19 cellular contexts compared by ENCODE assay signal in genomic region chr14:102911991-102912761, GRCh38.
"Had no signal": no experiment of that assay in that cellular context is flagged by ENCODE, and none has a peak within 500 bp of the region (broad histone marks: within the 10 kb centered on the region; RNA-seq: fewer than 3 reads in every experiment).

No MANE protein-coding gene starts in this region.

- DNase-seq: activated B cell treated with CpG ODN at 0.5 μM for 24 hours; activated CD4-positive, alpha-beta T cell treated with anti-CD3 and anti-CD28 coated beads for 48 hours; activated CD8-positive, alpha-beta memory T cell treated with anti-CD3 and anti-CD28 coated beads, Interleukin-2, amount 50 U/mL, for 4 hours; activated CD8-positive, alpha-beta T cell treated with anti-CD3 and anti-CD28 coated beads, Interleukin-2, amount 10 ng/mL, durations not matched to agents 7 days and 5 days; activated naive CD4-positive, alpha-beta T cell; activated naive CD8-positive, alpha-beta T cell treated with anti-CD3 and anti-CD28 coated beads, Interleukin-2, amount 50 U/mL, for 24 hours; erythroblast; lower lobe of right lung; stimulated activated CD4-positive, alpha-beta T cell treated with anti-CD3 and anti-CD28 coated beads, Interleukin-15, amount 100 ng/mL, for 24 hours; stimulated activated CD4-positive, alpha-beta T cell treated with anti-CD3 and anti-CD28 coated beads, Interleukin-4, amount 100 ng/mL, for 1 hour; stimulated activated naive CD4-positive, alpha-beta T cell treated with Interleukin-2 at 50 U/mL for 16 hours had no signal

- H3K9me3 ChIP-seq: ascending aorta, breast epithelium, gastroesophageal sphincter, lower lobe of right lung, pancreas, suprapubic skin had no signal

- FAIRE-seq: pancreas had no signal

- H2AFZ ChIP-seq: neural progenitor cell had no signal

- H3K27me3 ChIP-seq: ascending aorta, breast epithelium, dorsolateral prefrontal cortex, gastroesophageal sphincter, neural progenitor cell, pancreas, suprapubic skin had no signal

- H3K27ac ChIP-seq: ascending aorta, breast epithelium, dorsolateral prefrontal cortex, gastroesophageal sphincter, lower lobe of right lung, neural progenitor cell, pancreas, suprapubic skin had no signal

- H3K36me3 ChIP-seq: breast epithelium, neural progenitor cell, pancreas had no signal

- H3K9ac ChIP-seq: neural progenitor cell had no signal

- H3K4me2 ChIP-seq: neural progenitor cell had no signal

- H3K4me1 ChIP-seq: ascending aorta, breast epithelium, gastroesophageal sphincter, lower lobe of right lung, neural progenitor cell, pancreas, suprapubic skin had no signal

- H3K4me3 ChIP-seq: ascending aorta, breast epithelium, dorsolateral prefrontal cortex, gastroesophageal sphincter, lower lobe of right lung, neural progenitor cell, pancreas, suprapubic skin had no signal

- ATAC-seq: activated CD8-positive, alpha-beta T cell treated with anti-CD3 and anti-CD28 coated beads, Interleukin-2, amount 10 ng/mL, durations not matched to agents 7 days and 5 days; activated naive CD8-positive, alpha-beta T cell treated with anti-CD3 and anti-CD28 coated beads, Interleukin-2, amount 50 U/mL, for 24 hours; gastroesophageal sphincter; left colon; lower lobe of right lung; pancreas had no signal
